Comparison of ENCODE assay signal across 5 cellular contexts in the genomic region with DNA sequence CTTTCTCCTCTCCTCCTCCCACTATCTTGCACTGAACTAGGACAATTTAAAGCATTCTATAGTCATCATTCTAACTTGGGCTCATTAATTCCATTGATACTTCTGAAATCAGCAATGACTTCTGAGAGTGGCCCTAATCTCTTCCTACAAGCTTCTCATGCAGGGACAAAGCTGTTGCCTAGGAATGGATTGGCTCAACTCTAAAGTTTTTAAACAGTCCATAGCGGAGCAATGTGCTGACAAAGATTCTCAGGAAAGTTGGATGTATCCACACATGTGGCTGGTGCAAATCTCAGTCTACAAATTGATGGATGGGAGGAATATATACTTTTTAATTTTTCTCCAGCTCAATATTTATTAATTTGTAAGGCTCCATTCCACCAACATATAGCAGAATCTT.
"Had no signal": no experiment of that assay in that cellular context is flagged by ENCODE, and none has a peak within 500 bp of the region (broad histone marks: within the 10 kb centered on the region; RNA-seq: fewer than 3 reads in every experiment).

No MANE protein-coding gene starts in this region.

- ATAC-seq: GM23338, K562 had no signal

- H3K4me1 Mint-ChIP-seq: GM23338, H9 had no signal

- H3K4me3 Mint-ChIP-seq: GM23338, H9 had no signal

- H3K4me3 ChIP-seq: GM23338, K562 had no signal

- DNase-seq: H9, HCEC 1CT, IMR-90 had no signal

- H2AFZ ChIP-seq: GM23338 had no signal

- H3K4me2 ChIP-seq: GM23338 had no signal

- H3K27ac Mint-ChIP-seq: GM23338, H9 had no signal

- H3K9me3 Mint-ChIP-seq: GM23338, H9 had no signal
